Comparison of ENCODE assay signal across 17 cellular contexts in the genomic region with DNA sequence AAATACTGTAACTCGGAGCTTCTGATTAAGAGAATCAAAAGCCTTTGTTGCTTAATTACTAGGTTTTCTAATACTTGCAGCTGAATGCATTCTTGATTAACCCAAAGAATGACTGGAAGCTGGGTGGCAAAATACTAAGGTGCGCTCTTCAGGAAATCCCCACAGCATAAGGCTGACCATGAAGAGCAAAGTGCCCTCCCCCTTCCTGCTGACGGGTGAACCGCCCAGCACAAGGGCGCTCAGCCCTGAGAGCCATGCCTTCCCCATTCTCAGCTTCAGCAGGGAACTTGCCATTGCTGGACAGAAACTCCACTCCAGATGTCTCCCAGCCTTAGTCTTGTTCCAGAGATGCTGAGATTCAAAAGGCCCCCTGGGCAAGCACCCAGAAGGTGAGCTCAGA.
"Had no signal": no experiment of that assay in that cellular context is flagged by ENCODE, and none has a peak within 500 bp of the region (broad histone marks: within the 10 kb centered on the region; RNA-seq: fewer than 3 reads in every experiment).

No MANE protein-coding gene starts in this region.

- H3K4me3 Mint-ChIP-seq: activated T-helper 1 cell treated with anti-CD3 and anti-CD28 coated beads, Interleukin-12 subunit alpha, Interleukin-12 subunit beta, Interleukin-2, Interleukin-4 antibody, amounts not matched to agents 30 ng/mL and 10 ng/mL and 1 ng/mL, durations not matched to agents 14 hours and 24 hours and 36 hours; neural crest cell had no signal

- H3K9me3 ChIP-seq: tibial artery, vagina had no signal

- H3K36me3 ChIP-seq: gastroesophageal sphincter, left ventricle myocardium inferior, tibial artery, vagina had no signal

- H3K27me3 ChIP-seq: vagina had no signal

- H3K4me3 ChIP-seq: coronary artery, gastroesophageal sphincter, left ventricle myocardium inferior, tibial artery, vagina had no signal

- H3K27ac ChIP-seq: coronary artery, gastroesophageal sphincter, left ventricle myocardium inferior, tibial artery, vagina had no signal

- H3K27ac Mint-ChIP-seq: activated T-helper 1 cell treated with anti-CD3 and anti-CD28 coated beads, Interleukin-12 subunit alpha, Interleukin-12 subunit beta, Interleukin-2, Interleukin-4 antibody, amounts not matched to agents 30 ng/mL and 10 ng/mL and 1 ng/mL, durations not matched to agents 14 hours and 24 hours and 36 hours had no signal

- H3K4me1 ChIP-seq: gastroesophageal sphincter, left ventricle myocardium inferior, tibial artery, vagina had no signal

- H3K9me3 Mint-ChIP-seq: activated T-helper 1 cell treated with anti-CD3 and anti-CD28 coated beads, Interleukin-12 subunit alpha, Interleukin-12 subunit beta, Interleukin-2, Interleukin-4 antibody, amounts not matched to agents 30 ng/mL and 10 ng/mL and 1 ng/mL, durations not matched to agents 14 hours and 24 hours and 36 hours; neural crest cell had no signal

- DNase-seq: activated CD4-positive, alpha-beta T cell treated with anti-CD3 and anti-CD28 coated beads, Interleukin-2, amount 50 U/mL, for 48 hours; activated CD8-positive, alpha-beta memory T cell treated with anti-CD3 and anti-CD28 coated beads, Interleukin-2, amount 50 U/mL, for 4 hours; activated naive CD4-positive, alpha-beta T cell treated with Interleukin-2 at 50 U/mL for 16 hours; caudate nucleus; effector CD8-positive, alpha-beta T cell; islet precursor cell; left ventricle myocardium inferior; mesenchymal stem cell; stimulated activated CD4-positive, alpha-beta T cell treated with anti-CD3 and anti-CD28 coated beads, Interleukin-4, amount 100 ng/mL, for 1 hour; stimulated activated CD8-positive, alpha-beta memory T cell treated with anti-CD3 and anti-CD28 coated beads, Interleukin-4, amount 100 ng/mL, for 48 hours; T-helper 2 cell; tibial artery had no signal

- ATAC-seq: gastroesophageal sphincter had no signal
